8 cellular contexts compared by ENCODE assay signal in genomic region chr17:59755069-59755468, GRCh38. TPM values are rescaled to one million over a fixed set of nuclear protein-coding genes. Genes with fewer than 3 reads are reported as not detected.
DNase-seq lines count a peak whose midpoint lies in the region; ATAC-seq and TF ChIP-seq lines count a peak whose summit lies in the region.
"Not testable (repeated sequence)": the region's sequence is repeated elsewhere in the genome, so short reads cannot be mapped to it uniquely, and the experiment has no call there.

No MANE protein-coding gene starts in this region.

- H3K9me2 ChIP-seq in PC-9 (ENCODE audit: insufficient read depth) = not testable (repeated sequence)

- peak overlapping the region; percentile 88 for H3K4me2 ChIP-seq in PC-9

- not testable (repeated sequence) for DNase-seq in Caco-2; activated CD4-positive, alpha-beta T cell treated with anti-CD3 and anti-CD28 coated beads for 36 hours; chondrocyte (ENCODE audit: low spot score); uterus
- peak in 1 of 2 experiments; percentile 9 for DNase-seq in PC-9

- H3K27me3 ChIP-seq in Caco-2 (replicated peaks; ENCODE audit: control insufficient read depth, insufficient read depth, low read length); PC-9 (ENCODE audit: insufficient read depth, low read depth); skeletal muscle tissue (ENCODE audit: control insufficient read depth in 3 of 3, insufficient read depth in 3 of 3, low read length in 3 of 3); uterus: not testable (repeated sequence)

- not testable (repeated sequence) for TF ChIP-seq CTCF in Caco-2 (IDR thresholded peaks at IDR 0.05; ENCODE audit: insufficient read depth in 1 of 2, low read depth in 1 of 2, low read length in 1 of 2, severe bottlenecking in 1 of 2, unreplicated experiment in 1 of 2); PC-9 (conservative IDR thresholded peaks at IDR 0.05); chondrocyte (IDR thresholded peaks at IDR 0.05); uterus (IDR thresholded peaks at IDR 0.05)

- H3K9ac ChIP-seq in skeletal muscle tissue (ENCODE audit: low read depth in 1 of 3, low read length in 3 of 3) = not testable (repeated sequence)

- H3K27ac ChIP-seq in PC-9 = peak overlapping the region; percentile 99
- peak overlapping the region; percentile 98 for H3K27ac ChIP-seq in mesodermal cell (ENCODE audit: low read depth, low read length, severe bottlenecking)
- H3K27ac ChIP-seq in skeletal muscle tissue (ENCODE audit: low read depth, low read length) = peak overlapping the region; percentile 74
- H3K27ac ChIP-seq in uterus = peak overlapping the region; percentile 66 to 77

- not testable (repeated sequence) for H2AFZ ChIP-seq in PC-9

- not testable (repeated sequence) for H3K9me3 Mint-ChIP-seq in Caco-2 (ENCODE audit: unreplicated experiment); activated CD4-positive, alpha-beta T cell treated with anti-CD3 and anti-CD28 coated beads for 36 hours (ENCODE audit: low read depth); activated naive CD4-positive, alpha-beta T cell treated with anti-CD3 and anti-CD28 coated beads, Interleukin-2, amount 50 U/mL, for 24 hours; chondrocyte (ENCODE audit: low read depth)

- not testable (repeated sequence) for TF ChIP-seq POLR2A in uterus (IDR thresholded peaks at IDR 0.05)

- not testable (repeated sequence) for H3K36me3 ChIP-seq in Caco-2 (ENCODE audit: control insufficient read depth, insufficient read depth, low read length); PC-9 (ENCODE audit: low read depth); skeletal muscle tissue (ENCODE audit: control insufficient read depth in 3 of 3, insufficient read depth in 3 of 3, low read length in 3 of 3); uterus
- peaks cover 16% of the 10 kb centered on the region for H3K36me3 ChIP-seq in mesodermal cell (ENCODE audit: control insufficient read depth, insufficient read depth, low read length)

- H3F3A ChIP-seq in PC-9 (ENCODE audit: insufficient read depth, low read depth) = peaks cover 69% of the 10 kb centered on the region

- CTCF ChIA-PET in Caco-2 (lab: Charles Lee) = interaction anchor here (0.6 to 3.8 kb wide), 6 partner anchors 29 to 104 kb away, joined by 6 to 23 read pairs (median 15); no protein-coding TSS in a partner anchor
- CTCF ChIA-PET in PC-9 (lab: Charles Lee) = interaction anchor here (1.0 to 3.8 kb wide), 3 partner anchors 30 to 104 kb away, joined by 3 to 28 read pairs (median 9); no protein-coding TSS in a partner anchor
- CTCF ChIA-PET in activated CD4-positive, alpha-beta T cell treated with anti-CD3 and anti-CD28 coated beads for 36 hours (lab: Charles Lee) = interaction anchor here (0.9 to 9.0 kb wide), 9 partner anchors 7 to 282 kb away, joined by 4 to 113 read pairs (median 44); no protein-coding TSS in a partner anchor

- intact Hi-C loops in Caco-2 (cut with micrococcal nuclease; ENCODE audit: unreplicated experiment); PC-9 (cut with micrococcal nuclease; ENCODE audit: unreplicated experiment); activated CD4-positive, alpha-beta T cell treated with anti-CD3 and anti-CD28 coated beads for 36 hours (cut with DNase I, micrococcal nuclease): not testable (repeated sequence)
- intact Hi-C loops in uterus (cut with DNase I; ENCODE audit: low total_unique reads) = loop anchor here (10.0 kb wide), 1 partner anchor 80 kb away; no protein-coding TSS in a partner anchor

- peak overlapping the region; percentile 89 for H3K27ac Mint-ChIP-seq in Caco-2 (ENCODE audit: unreplicated experiment)
- H3K27ac Mint-ChIP-seq in activated CD4-positive, alpha-beta T cell treated with anti-CD3 and anti-CD28 coated beads for 36 hours = peak overlapping the region; percentile 92
- peak overlapping the region; percentile 91 for H3K27ac Mint-ChIP-seq in activated naive CD4-positive, alpha-beta T cell treated with anti-CD3 and anti-CD28 coated beads, Interleukin-2, amount 50 U/mL, for 24 hours
- peak overlapping the region; percentile 89 for H3K27ac Mint-ChIP-seq in chondrocyte (ENCODE audit: unreplicated experiment)

- not testable (repeated sequence) for H3K9me3 ChIP-seq in Caco-2; PC-9 (ENCODE audit: insufficient read depth, low read depth); mesodermal cell (ENCODE audit: control insufficient read depth, low read length); skeletal muscle tissue (ENCODE audit: control insufficient read depth in 3 of 3, low read length in 3 of 3); uterus

- peaks cover 50% of the 10 kb centered on the region for H3K79me2 ChIP-seq in PC-9 (ENCODE audit: low read depth)

- WGBS in mesodermal cell (ENCODE audit: insufficient coverage in 2 of 2), 2 experiments = 89 to 93% methylated on average over 9 of the region's 12 CpGs

- H3K4me3 Mint-ChIP-seq in Caco-2 (ENCODE audit: unreplicated experiment) = peak overlapping the region; percentile 60
- peak overlapping the region; percentile 66 for H3K4me3 Mint-ChIP-seq in activated CD4-positive, alpha-beta T cell treated with anti-CD3 and anti-CD28 coated beads for 36 hours
- peak overlapping the region; percentile 84 for H3K4me3 Mint-ChIP-seq in activated naive CD4-positive, alpha-beta T cell treated with anti-CD3 and anti-CD28 coated beads, Interleukin-2, amount 50 U/mL, for 24 hours
- peak overlapping the region; percentile 43 for H3K4me3 Mint-ChIP-seq in chondrocyte (ENCODE audit: unreplicated experiment)

- peaks cover 45% of the 10 kb centered on the region for H3K4me1 Mint-ChIP-seq in Caco-2 (ENCODE audit: low read depth, unreplicated experiment)
- H3K4me1 Mint-ChIP-seq in activated CD4-positive, alpha-beta T cell treated with anti-CD3 and anti-CD28 coated beads for 36 hours = peaks cover 72% of the 10 kb centered on the region
- H3K4me1 Mint-ChIP-seq in activated naive CD4-positive, alpha-beta T cell treated with anti-CD3 and anti-CD28 coated beads, Interleukin-2, amount 50 U/mL, for 24 hours = peaks cover 67% of the 10 kb centered on the region
- H3K4me1 Mint-ChIP-seq in chondrocyte (ENCODE audit: low read depth) = peaks cover 76% of the 10 kb centered on the region

- POLR2A ChIA-PET in Caco-2 (lab: Charles Lee) (interaction anchor here (0.6 to 1.4 kb wide), 3 partner anchors 30 to 83 kb away, joined by 4 to 17 read pairs (median 9); no protein-coding TSS in a partner anchor), PC-9 (lab: Charles Lee; ENCODE audit: unreplicated experiment) (interaction anchor here (0.6 to 3.6 kb wide), 12 partner anchors 28 to 649 kb away, joined by 3 to 41 read pairs (median 6); partner anchors contain the start of genes CLTC and TRIM37)
- POLR2A ChIA-PET in activated CD4-positive, alpha-beta T cell treated with anti-CD3 and anti-CD28 coated beads for 36 hours (lab: Charles Lee) = interaction anchor here (0.6 to 5.5 kb wide), 12 partner anchors 24 to 186 kb away, joined by 3 to 252 read pairs (median 12); partner anchors contain the start of genes PTRH2 and VMP1

- ATAC-seq in activated CD4-positive, alpha-beta T cell treated with anti-CD3 and anti-CD28 coated beads for 36 hours = not testable (repeated sequence)

- H3K4me1 ChIP-seq in Caco-2 (peaks cover 45% of the 10 kb centered on the region), PC-9 (replicated peaks; ENCODE audit: insufficient read depth) (peaks cover 65% of the 10 kb centered on the region), mesodermal cell (ENCODE audit: control insufficient read depth, insufficient read depth, low read length, poor library complexity, severe bottlenecking) (peaks cover 26% of the 10 kb centered on the region)
- not testable (repeated sequence) for H3K4me1 ChIP-seq in skeletal muscle tissue (ENCODE audit: control insufficient read depth in 3 of 3, insufficient read depth in 3 of 3, low read length in 3 of 3); uterus

- not testable (repeated sequence) for H3K27me3 Mint-ChIP-seq in Caco-2 (ENCODE audit: insufficient read depth, unreplicated experiment); activated CD4-positive, alpha-beta T cell treated with anti-CD3 and anti-CD28 coated beads for 36 hours; activated naive CD4-positive, alpha-beta T cell treated with anti-CD3 and anti-CD28 coated beads, Interleukin-2, amount 50 U/mL, for 24 hours; chondrocyte (ENCODE audit: low read depth)

- H4K20me1 ChIP-seq in PC-9 (ENCODE audit: insufficient read depth) = not testable (repeated sequence)

- H3K4me3 ChIP-seq in Caco-2 (ENCODE audit: low read depth, low read length); mesodermal cell (ENCODE audit: extremely low read depth, insufficient read depth, low read length, poor library complexity, severe bottlenecking); skeletal muscle tissue (ENCODE audit: low read length in 3 of 3); uterus: not testable (repeated sequence)
- peak overlapping the region; percentile 45; the same call in 1 of the 2 replicates for H3K4me3 ChIP-seq in PC-9

- peaks cover 64% of the 10 kb centered on the region for H3K36me3 Mint-ChIP-seq in Caco-2 (ENCODE audit: insufficient read depth, unreplicated experiment)
- H3K36me3 Mint-ChIP-seq in activated CD4-positive, alpha-beta T cell treated with anti-CD3 and anti-CD28 coated beads for 36 hours (ENCODE audit: low read depth) = peaks cover 42% of the 10 kb centered on the region
- H3K36me3 Mint-ChIP-seq in activated naive CD4-positive, alpha-beta T cell treated with anti-CD3 and anti-CD28 coated beads, Interleukin-2, amount 50 U/mL, for 24 hours = peaks cover 17% of the 10 kb centered on the region
- H3K36me3 Mint-ChIP-seq in chondrocyte (ENCODE audit: low read depth) = not testable (repeated sequence)

- BruUV-seq in Caco-2 (replicated peaks; lab: Mats Ljungman, UMichigan) = TSS peak; percentile 60
- BruUV-seq in PC-9 (replicated peaks; lab: Mats Ljungman, UMichigan) = TSS peak; percentile 76

RNA-seq across cellular contexts. Expression of gene VMP1, which starts 47.6 kb away (rescaled TPM):
- total RNA-seq in Caco-2 (2022) (277 and 297 TPM in 2 replicates), PC-9 (2021) (222 and 236 TPM in 2 replicates), chondrocyte (295 to 347 TPM (median 324 TPM) in 3 replicates), skeletal muscle tissue (128 TPM), uterus (100 to 1,000 TPM in 3 of 4 donors, 10 to 100 TPM in 1; 92.7 to 251 (median 150) TPM)
- total RNA-seq in activated CD4-positive, alpha-beta T cell treated with anti-CD3 and anti-CD28 coated beads for 36 hours = 100 to 1,000 TPM; 378 to 402 TPM
- polyA plus RNA-seq in mesodermal cell (2013, experiment 1 of 2) = 102 TPM
- polyA plus RNA-seq in mesodermal cell (2013, experiment 2 of 2) = 95.1 TPM

RNA-seq across cellular contexts. Expression of gene PTRH2, which starts 47.8 kb away (rescaled TPM):
- 36.1 and 36.6 TPM in 2 replicates for total RNA-seq in Caco-2 (2022)
- total RNA-seq in PC-9 (2021) = 23.3 and 25.9 TPM in 2 replicates
- 10 to 100 TPM; 41.7 to 54.7 TPM for total RNA-seq in activated CD4-positive, alpha-beta T cell treated with anti-CD3 and anti-CD28 coated beads for 36 hours
- total RNA-seq in chondrocyte = 18.0 to 24.1 TPM (median 20.9 TPM) in 3 replicates
- 27.4 TPM for polyA plus RNA-seq in mesodermal cell (2013, experiment 1 of 2)
- polyA plus RNA-seq in mesodermal cell (2013, experiment 2 of 2) = 27.3 TPM
- 18.3 TPM for total RNA-seq in skeletal muscle tissue
- total RNA-seq in uterus = 10 to 100 TPM; 13.2 to 31.8 (median 24.3) TPM
